In the genomic region with DNA sequence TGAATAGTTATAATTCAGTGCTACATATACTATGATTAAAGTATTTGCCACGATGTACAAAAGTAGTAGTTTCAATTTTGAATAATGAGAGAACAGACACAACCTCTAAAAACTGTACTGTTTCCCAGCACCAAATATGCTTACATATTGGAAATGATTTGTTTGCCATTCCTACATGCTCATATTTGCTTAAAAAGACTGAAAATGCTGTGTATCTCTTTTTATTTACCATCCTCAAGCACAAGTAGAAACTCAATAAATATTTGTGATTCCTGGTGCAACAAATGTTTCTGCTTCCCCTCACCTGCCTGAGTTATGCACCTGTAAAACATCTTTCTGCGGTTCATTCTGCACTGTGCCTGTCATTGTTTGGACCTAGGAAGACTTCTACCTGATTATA, we compare ENCODE assay signal across 29 cellular contexts.
"Had no signal": no experiment of that assay in that cellular context is flagged by ENCODE, and none has a peak within 500 bp of the region (broad histone marks: within the 10 kb centered on the region; RNA-seq: fewer than 3 reads in every experiment).

No MANE protein-coding gene starts in this region.

- H3K27me3 ChIP-seq: ascending aorta, breast epithelium, cardiac muscle cell, colonic mucosa had no signal

- H3K36me3 ChIP-seq: ascending aorta, breast epithelium, cardiac muscle cell, colonic mucosa had no signal

- ATAC-seq: activated naive CD4-positive, alpha-beta T cell treated with anti-CD3 and anti-CD28 coated beads, Interleukin-2, amount 50 U/mL, for 72 hours; activated T-cell treated with anti-CD3 and anti-CD28 coated beads, Interleukin-2, amount 50 U/mL, for 72 hours; esophagus mucosa; T-helper 17 cell had no signal

- H3K4me1 ChIP-seq: ascending aorta, breast epithelium, colonic mucosa had no signal

- H3K9me3 ChIP-seq: ascending aorta, breast epithelium, colonic mucosa had no signal

- FAIRE-seq: frontal cortex had no signal

- H3K27ac ChIP-seq: ascending aorta, breast epithelium, cardiac muscle cell, colonic mucosa had no signal

- DNase-seq: activated CD4-positive, alpha-beta memory T cell treated with anti-CD3 and anti-CD28 coated beads, Interleukin-2, amount 10 ng/mL, durations not matched to agents 7 days and 5 days; activated CD4-positive, alpha-beta T cell treated with anti-CD3 and anti-CD28 coated beads for 1 hour; activated CD4-positive, alpha-beta T cell treated with anti-CD3 and anti-CD28 coated beads for 4 hours; activated CD4-positive, alpha-beta T cell treated with anti-CD3 and anti-CD28 coated beads, Interleukin-2, amount 10 ng/mL, durations not matched to agents 7 days and 5 days; activated CD4-positive, alpha-beta T cell treated with anti-CD3 and anti-CD28 coated beads, Interleukin-2, amount 50 U/mL, for 4 hours; activated CD8-positive, alpha-beta memory T cell treated with anti-CD3 and anti-CD28 coated beads, Interleukin-2, amount 50 U/mL, for 48 hours; activated gamma-delta T cell; activated naive CD4-positive, alpha-beta T cell; activated naive CD4-positive, alpha-beta T cell treated with anti-CD3 and anti-CD28 coated beads, Interleukin-2, amount 10 ng/mL, durations not matched to agents 7 days and 5 days; activated naive CD8-positive, alpha-beta T cell treated with anti-CD3 and anti-CD28 coated beads, Interleukin-2, amount 10 ng/mL, durations not matched to agents 7 days and 5 days; activated T-cell treated with anti-CD3 and anti-CD28 coated beads for 4 hours; activated T-cell treated with anti-CD3 and anti-CD28 coated beads, Interleukin-2, amount 50 U/mL, for 24 hours; activated T-cell treated with anti-CD3 and anti-CD28 coated beads, Interleukin-2, amount 50 U/mL, for 72 hours; central memory CD4-positive, alpha-beta T cell; cerebellar nuclear complex; colonic mucosa; effector CD8-positive, alpha-beta T cell; endodermal cell; foreskin fibroblast; head of caudate nucleus; T-helper 1 cell; T-helper 17 cell; T1000 had no signal

- H3K4me3 ChIP-seq: ascending aorta, breast epithelium, cardiac muscle cell, colonic mucosa had no signal
